2 cellular contexts compared by ENCODE assay signal in the genomic region with DNA sequence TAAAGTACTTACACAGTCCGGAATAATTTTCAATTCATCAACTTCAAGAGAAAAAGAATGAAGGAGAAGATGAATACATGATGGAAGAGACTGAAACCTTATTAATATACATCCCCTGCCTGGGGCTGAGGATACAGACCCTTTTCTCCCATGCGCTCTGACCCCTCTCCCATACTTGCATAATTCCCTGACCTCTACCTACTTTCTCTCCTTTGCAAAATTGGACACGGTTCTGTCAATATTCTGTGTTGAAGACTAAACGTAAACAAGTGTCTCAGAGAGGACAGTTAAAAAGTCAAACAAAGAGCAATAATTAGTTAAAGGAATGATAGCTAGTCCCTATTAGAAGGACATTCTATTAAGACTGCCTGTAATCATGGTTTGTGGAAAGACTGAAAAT.
TF ChIP-seq lines count a peak whose summit lies in the region.

No MANE protein-coding gene starts in this region.

TF ChIP-seq in WTC11, 78 proteins besides CTCF, POLR2A, EP300 and RAD21 (continued from another document):
- TF ChIP-seq, protein P1, sequence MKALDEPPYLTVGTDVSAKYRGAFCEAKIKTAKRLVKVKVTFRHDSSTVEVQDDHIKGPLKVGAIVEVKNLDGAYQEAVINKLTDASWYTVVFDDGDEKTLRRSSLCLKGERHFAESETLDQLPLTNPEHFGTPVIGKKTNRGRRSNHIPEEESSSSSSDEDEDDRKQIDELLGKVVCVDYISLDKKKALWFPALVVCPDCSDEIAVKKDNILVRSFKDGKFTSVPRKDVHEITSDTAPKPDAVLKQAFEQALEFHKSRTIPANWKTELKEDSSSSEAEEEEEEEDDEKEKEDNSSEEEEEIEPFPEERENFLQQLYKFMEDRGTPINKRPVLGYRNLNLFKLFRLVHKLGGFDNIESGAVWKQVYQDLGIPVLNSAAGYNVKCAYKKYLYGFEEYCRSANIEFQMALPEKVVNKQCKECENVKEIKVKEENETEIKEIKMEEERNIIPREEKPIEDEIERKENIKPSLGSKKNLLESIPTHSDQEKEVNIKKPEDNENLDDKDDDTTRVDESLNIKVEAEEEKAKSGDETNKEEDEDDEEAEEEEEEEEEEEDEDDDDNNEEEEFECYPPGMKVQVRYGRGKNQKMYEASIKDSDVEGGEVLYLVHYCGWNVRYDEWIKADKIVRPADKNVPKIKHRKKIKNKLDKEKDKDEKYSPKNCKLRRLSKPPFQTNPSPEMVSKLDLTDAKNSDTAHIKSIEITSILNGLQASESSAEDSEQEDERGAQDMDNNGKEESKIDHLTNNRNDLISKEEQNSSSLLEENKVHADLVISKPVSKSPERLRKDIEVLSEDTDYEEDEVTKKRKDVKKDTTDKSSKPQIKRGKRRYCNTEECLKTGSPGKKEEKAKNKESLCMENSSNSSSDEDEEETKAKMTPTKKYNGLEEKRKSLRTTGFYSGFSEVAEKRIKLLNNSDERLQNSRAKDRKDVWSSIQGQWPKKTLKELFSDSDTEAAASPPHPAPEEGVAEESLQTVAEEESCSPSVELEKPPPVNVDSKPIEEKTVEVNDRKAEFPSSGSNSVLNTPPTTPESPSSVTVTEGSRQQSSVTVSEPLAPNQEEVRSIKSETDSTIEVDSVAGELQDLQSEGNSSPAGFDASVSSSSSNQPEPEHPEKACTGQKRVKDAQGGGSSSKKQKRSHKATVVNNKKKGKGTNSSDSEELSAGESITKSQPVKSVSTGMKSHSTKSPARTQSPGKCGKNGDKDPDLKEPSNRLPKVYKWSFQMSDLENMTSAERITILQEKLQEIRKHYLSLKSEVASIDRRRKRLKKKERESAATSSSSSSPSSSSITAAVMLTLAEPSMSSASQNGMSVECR (CRISPR knock-in tag; IDR thresholded peaks at IDR 0.05; ENCODE audit: borderline replicate concordance), result no peak
- TF ChIP-seq, protein P2, sequence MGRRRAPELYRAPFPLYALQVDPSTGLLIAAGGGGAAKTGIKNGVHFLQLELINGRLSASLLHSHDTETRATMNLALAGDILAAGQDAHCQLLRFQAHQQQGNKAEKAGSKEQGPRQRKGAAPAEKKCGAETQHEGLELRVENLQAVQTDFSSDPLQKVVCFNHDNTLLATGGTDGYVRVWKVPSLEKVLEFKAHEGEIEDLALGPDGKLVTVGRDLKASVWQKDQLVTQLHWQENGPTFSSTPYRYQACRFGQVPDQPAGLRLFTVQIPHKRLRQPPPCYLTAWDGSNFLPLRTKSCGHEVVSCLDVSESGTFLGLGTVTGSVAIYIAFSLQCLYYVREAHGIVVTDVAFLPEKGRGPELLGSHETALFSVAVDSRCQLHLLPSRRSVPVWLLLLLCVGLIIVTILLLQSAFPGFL (CRISPR knock-in tag; IDR thresholded peaks at IDR 0.05; ENCODE audit: borderline replicate concordance), result no peak
- no peak for TF ChIP-seq CREM (CRISPR knock-in tag; IDR thresholded peaks at IDR 0.05)

TF ChIP-seq in HepG2, 621 proteins besides CTCF, POLR2A, EP300 and RAD21 (continued from another document and continues in another):
- TF ChIP-seq, protein P3, sequence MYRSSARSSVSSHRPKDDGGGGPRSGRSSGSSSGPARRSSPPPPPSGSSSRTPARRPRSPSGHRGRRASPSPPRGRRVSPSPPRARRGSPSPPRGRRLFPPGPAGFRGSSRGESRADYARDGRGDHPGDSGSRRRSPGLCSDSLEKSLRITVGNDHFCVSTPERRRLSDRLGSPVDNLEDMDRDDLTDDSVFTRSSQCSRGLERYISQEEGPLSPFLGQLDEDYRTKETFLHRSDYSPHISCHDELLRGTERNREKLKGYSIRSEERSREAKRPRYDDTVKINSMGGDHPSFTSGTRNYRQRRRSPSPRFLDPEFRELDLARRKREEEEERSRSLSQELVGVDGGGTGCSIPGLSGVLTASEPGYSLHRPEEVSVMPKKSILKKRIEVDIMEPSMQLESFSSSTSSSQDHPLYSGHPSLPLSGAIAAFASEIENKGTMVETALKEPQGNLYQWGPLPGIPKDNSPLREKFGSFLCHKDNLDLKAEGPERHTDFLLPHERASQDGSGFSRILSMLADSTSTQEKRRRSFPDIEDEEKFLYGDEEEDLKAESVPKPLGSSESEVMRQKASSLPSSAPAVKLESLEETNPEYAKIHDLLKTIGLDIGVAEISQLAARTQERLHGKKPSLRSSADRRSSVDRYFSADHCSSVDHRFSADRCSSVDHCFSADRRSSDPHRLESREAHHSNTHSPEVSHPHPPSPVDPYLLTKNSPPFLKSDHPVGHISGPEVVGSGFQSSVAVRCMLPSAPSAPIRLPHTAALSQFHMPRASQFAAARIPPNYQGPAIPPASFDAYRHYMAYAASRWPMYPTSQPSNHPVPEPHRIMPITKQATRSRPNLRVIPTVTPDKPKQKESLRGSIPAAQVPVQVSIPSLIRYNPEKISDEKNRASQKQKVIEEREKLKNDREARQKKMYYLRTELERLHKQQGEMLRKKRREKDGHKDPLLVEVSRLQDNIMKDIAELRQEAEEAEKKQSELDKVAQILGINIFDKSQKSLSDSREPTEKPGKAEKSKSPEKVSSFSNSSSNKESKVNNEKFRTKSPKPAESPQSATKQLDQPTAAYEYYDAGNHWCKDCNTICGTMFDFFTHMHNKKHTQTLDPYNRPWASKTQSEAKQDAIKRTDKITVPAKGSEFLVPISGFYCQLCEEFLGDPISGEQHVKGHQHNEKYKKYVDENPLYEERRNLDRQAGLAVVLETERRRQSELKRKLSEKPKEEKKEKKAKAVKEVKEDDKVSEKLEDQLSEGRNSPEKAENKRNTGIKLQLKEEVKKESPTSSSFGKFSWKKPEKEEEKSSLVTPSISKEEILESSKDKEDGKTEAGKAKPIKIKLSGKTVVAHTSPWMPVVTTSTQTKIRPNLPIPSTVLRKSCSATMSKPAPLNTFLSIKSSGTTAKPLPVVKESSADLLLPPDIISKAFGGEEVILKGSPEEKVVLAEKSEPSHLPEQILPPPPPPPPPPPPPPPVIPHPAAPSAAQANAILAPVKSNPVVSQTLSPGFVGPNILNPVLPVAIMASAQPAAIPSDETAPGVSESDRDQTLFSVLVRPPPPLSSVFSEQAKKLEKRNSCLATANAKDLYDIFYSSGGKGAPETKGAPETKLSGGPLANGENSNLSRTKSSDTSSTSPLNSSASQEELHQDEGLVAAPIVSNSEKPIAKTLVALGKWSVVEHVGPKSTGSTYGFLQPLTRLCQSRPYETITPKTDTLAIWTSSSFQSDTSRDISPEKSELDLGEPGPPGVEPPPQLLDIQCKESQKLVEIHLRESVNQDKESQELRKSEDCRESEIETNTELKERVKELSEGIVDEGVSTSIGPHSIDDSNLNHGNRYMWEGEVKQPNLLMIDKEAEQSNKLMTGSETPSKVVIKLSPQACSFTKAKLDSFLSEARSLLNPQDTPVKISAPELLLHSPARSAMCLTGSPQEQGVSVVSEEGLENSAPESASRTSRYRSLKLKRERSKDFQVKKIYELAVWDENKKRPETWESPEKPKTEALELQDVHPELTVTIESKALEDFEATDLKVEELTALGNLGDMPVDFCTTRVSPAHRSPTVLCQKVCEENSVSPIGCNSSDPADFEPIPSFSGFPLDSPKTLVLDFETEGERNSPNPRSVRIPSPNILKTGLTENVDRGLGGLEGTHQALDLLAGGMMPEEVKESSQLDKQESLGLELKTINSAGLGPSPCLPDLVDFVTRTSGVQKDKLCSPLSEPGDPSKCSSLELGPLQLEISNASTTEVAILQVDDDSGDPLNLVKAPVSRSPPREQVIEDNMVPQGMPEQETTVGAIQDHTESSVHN (CRISPR knock-in tag; IDR thresholded peaks at IDR 0.05), result no peak
- TF ChIP-seq ERF (CRISPR knock-in tag; IDR thresholded peaks at IDR 0.05) (peak; percentile 59; the same call in 1 of the 2 replicates), NFIC (IDR thresholded peaks at IDR 0.05; ENCODE audit: low read length) (peak; percentile 34; the same call in 1 of the 2 replicates), ZNF317 (CRISPR knock-in tag; IDR thresholded peaks at IDR 0.05) (no peak), GABPB1 (CRISPR knock-in tag; IDR thresholded peaks at IDR 0.05) (no peak), RFXANK (CRISPR knock-in tag; IDR thresholded peaks at IDR 0.05) (no peak), ZNF367 (CRISPR knock-in tag; IDR thresholded peaks at IDR 0.05; ENCODE audit: borderline replicate concordance) (no peak), RAD51 (IDR thresholded peaks at IDR 0.05; ENCODE audit: borderline replicate concordance) (no peak), BCL6 (CRISPR knock-in tag; IDR thresholded peaks at IDR 0.05) (peak; percentile 46; the same call in 1 of the 2 replicates), ZNF33B (CRISPR knock-in tag; IDR thresholded peaks at IDR 0.05) (no peak), ZZZ3 (CRISPR knock-in tag; IDR thresholded peaks at IDR 0.05; ENCODE audit: borderline replicate concordance) (no peak), NR2F1 (CRISPR knock-in tag; IDR thresholded peaks at IDR 0.05) (peak; percentile 46 to 79; a peak in 2 of 4 replicates), IRF2 (CRISPR knock-in tag; IDR thresholded peaks at IDR 0.05) (0 out of 2 replicates have a peak, but pooled peaks have one; percentile 28), ZNF564 (CRISPR knock-in tag; IDR thresholded peaks at IDR 0.05) (no peak), FOXP1 (IDR thresholded peaks at IDR 0.05) (no peak), FOXP1 (CRISPR knock-in tag; IDR thresholded peaks at IDR 0.05) (peak; percentile 83), MIER2 (CRISPR knock-in tag; IDR thresholded peaks at IDR 0.05) (no peak), RXRB (CRISPR knock-in tag; IDR thresholded peaks at IDR 0.05; ENCODE audit: borderline replicate concordance) (peak; percentile 91), ZBTB7B (CRISPR knock-in tag; IDR thresholded peaks at IDR 0.05) (no peak), ZFP37 (CRISPR knock-in tag; IDR thresholded peaks at IDR 0.05; ENCODE audit: borderline replicate concordance) (no peak), CREM (IDR thresholded peaks at IDR 0.05) (0 out of 2 replicates have a peak, but pooled peaks have one; percentile 18), CREM (CRISPR knock-in tag; IDR thresholded peaks at IDR 0.05) (no peak), ETV6 (CRISPR knock-in tag; conservative IDR thresholded peaks at IDR 0.05) (no peak)
- TF ChIP-seq, protein P4, sequence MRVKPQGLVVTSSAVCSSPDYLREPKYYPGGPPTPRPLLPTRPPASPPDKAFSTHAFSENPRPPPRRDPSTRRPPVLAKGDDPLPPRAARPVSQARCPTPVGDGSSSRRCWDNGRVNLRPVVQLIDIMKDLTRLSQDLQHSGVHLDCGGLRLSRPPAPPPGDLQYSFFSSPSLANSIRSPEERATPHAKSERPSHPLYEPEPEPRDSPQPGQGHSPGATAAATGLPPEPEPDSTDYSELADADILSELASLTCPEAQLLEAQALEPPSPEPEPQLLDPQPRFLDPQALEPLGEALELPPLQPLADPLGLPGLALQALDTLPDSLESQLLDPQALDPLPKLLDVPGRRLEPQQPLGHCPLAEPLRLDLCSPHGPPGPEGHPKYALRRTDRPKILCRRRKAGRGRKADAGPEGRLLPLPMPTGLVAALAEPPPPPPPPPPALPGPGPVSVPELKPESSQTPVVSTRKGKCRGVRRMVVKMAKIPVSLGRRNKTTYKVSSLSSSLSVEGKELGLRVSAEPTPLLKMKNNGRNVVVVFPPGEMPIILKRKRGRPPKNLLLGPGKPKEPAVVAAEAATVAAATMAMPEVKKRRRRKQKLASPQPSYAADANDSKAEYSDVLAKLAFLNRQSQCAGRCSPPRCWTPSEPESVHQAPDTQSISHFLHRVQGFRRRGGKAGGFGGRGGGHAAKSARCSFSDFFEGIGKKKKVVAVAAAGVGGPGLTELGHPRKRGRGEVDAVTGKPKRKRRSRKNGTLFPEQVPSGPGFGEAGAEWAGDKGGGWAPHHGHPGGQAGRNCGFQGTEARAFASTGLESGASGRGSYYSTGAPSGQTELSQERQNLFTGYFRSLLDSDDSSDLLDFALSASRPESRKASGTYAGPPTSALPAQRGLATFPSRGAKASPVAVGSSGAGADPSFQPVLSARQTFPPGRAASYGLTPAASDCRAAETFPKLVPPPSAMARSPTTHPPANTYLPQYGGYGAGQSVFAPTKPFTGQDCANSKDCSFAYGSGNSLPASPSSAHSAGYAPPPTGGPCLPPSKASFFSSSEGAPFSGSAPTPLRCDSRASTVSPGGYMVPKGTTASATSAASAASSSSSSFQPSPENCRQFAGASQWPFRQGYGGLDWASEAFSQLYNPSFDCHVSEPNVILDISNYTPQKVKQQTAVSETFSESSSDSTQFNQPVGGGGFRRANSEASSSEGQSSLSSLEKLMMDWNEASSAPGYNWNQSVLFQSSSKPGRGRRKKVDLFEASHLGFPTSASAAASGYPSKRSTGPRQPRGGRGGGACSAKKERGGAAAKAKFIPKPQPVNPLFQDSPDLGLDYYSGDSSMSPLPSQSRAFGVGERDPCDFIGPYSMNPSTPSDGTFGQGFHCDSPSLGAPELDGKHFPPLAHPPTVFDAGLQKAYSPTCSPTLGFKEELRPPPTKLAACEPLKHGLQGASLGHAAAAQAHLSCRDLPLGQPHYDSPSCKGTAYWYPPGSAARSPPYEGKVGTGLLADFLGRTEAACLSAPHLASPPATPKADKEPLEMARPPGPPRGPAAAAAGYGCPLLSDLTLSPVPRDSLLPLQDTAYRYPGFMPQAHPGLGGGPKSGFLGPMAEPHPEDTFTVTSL (CRISPR knock-in tag; IDR thresholded peaks at IDR 0.05; ENCODE audit: borderline replicate concordance), result peak; percentile 78; the same call in 1 of the 2 replicates
- TF ChIP-seq, protein P5, sequence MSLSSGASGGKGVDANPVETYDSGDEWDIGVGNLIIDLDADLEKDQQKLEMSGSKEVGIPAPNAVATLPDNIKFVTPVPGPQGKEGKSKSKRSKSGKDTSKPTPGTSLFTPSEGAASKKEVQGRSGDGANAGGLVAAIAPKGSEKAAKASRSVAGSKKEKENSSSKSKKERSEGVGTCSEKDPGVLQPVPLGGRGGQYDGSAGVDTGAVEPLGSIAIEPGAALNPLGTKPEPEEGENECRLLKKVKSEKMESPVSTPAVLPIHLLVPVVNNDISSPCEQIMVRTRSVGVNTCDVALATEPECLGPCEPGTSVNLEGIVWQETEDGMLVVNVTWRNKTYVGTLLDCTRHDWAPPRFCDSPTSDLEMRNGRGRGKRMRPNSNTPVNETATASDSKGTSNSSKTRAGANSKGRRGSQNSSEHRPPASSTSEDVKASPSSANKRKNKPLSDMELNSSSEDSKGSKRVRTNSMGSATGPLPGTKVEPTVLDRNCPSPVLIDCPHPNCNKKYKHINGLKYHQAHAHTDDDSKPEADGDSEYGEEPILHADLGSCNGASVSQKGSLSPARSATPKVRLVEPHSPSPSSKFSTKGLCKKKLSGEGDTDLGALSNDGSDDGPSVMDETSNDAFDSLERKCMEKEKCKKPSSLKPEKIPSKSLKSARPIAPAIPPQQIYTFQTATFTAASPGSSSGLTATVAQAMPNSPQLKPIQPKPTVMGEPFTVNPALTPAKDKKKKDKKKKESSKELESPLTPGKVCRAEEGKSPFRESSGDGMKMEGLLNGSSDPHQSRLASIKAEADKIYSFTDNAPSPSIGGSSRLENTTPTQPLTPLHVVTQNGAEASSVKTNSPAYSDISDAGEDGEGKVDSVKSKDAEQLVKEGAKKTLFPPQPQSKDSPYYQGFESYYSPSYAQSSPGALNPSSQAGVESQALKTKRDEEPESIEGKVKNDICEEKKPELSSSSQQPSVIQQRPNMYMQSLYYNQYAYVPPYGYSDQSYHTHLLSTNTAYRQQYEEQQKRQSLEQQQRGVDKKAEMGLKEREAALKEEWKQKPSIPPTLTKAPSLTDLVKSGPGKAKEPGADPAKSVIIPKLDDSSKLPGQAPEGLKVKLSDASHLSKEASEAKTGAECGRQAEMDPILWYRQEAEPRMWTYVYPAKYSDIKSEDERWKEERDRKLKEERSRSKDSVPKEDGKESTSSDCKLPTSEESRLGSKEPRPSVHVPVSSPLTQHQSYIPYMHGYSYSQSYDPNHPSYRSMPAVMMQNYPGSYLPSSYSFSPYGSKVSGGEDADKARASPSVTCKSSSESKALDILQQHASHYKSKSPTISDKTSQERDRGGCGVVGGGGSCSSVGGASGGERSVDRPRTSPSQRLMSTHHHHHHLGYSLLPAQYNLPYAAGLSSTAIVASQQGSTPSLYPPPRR (CRISPR knock-in tag; IDR thresholded peaks at IDR 0.05; ENCODE audit: borderline replicate concordance), result 0 out of 2 replicates have a peak, but pooled peaks have one; percentile 24
